9 cellular contexts compared by ENCODE assay signal in genomic region chr20:59149678-59150504, GRCh38. TPM values are rescaled to one million over a fixed set of nuclear protein-coding genes. Genes with fewer than 3 reads are reported as not detected.
A peak's percentile ranks its signal among the peaks of the same experiment; 100 is the strongest.
DNase-seq lines count a peak whose midpoint lies in the region; ATAC-seq, FAIRE-seq and TF ChIP-seq lines count a peak whose summit lies in the region.
"Had no signal": no experiment of that assay in that cellular context is flagged by ENCODE, and none has a peak within 500 bp of the region (broad histone marks: within the 10 kb centered on the region; RNA-seq: fewer than 3 reads in every experiment).

No MANE protein-coding gene starts in this region.

- TF ChIP-seq CTCF in GM12878 (IDR thresholded peaks at IDR 0.05 in 2 of 3, conservative IDR thresholded peaks at IDR 0.05 in 1 of 3; ENCODE audit: control insufficient read depth in 2 of 3, extremely low read depth in 1 of 3, insufficient read depth in 1 of 3, low read depth in 3 of 3, low read length in 3 of 3): no peak

- 15% methylated on average over 18 of the region's 18 CpGs for WGBS in GM12878 (ENCODE audit: insufficient coverage, insufficient replicate concordance, low lambda C conversion rate, missing lambda C conversion rate)

- FAIRE-seq in GM12878 (lab: Jason Lieb, UNC): no peak

- H3K27ac ChIP-seq in GM12878 (ENCODE audit: control insufficient read depth, insufficient read depth): no peak overlapping the region

- no TSS peak for BruUV-seq in GM12878 (replicated peaks; lab: Mats Ljungman, UMichigan)

- intact Hi-C loops in GM12878 (cut with micrococcal nuclease; ENCODE audit: unreplicated experiment): no loop called here

- in situ Hi-C loops in GM12878 (cut with MboI): no loop called here

- ATAC-seq in GM12878 (no peak), HG02938 (IDR thresholded peaks at IDR 0.05; ENCODE audit: unreplicated experiment) (no peak), HG02840 (IDR thresholded peaks at IDR 0.05; ENCODE audit: low FRiP score, unreplicated experiment) (no peak), GM18858 (IDR thresholded peaks at IDR 0.05; ENCODE audit: unreplicated experiment) (no peak)

- no peak overlapping the region for H2AFZ ChIP-seq in GM12878 (ENCODE audit: control insufficient read depth, low read depth, low read length)

- TF ChIP-seq EP300 in GM12878 (IDR thresholded peaks at IDR 0.05; ENCODE audit: borderline replicate concordance in 1 of 2, control insufficient read depth in 1 of 2, low read depth in 2 of 2, low read length in 2 of 2): no peak

- DNase-seq in ELF-1 (ENCODE audit: low read depth, low spot score): peak; percentile 83
- peak; percentile 59 for DNase-seq in T-helper 9 cell
- no peak for DNase-seq in GM12878 (ENCODE audit: low read depth, low spot score)
- DNase-seq in stimulated activated CD4-positive, alpha-beta T cell treated with anti-CD3 and anti-CD28 coated beads, Interleukin-12 subunit alpha, Interleukin-12 subunit beta, amount 100 ng/mL, for 4 hours: peak; percentile 35
- DNase-seq in NCI-H1694 (lab: John Stamatoyannopoulos, UW): no peak
- DNase-seq: HFFc6 had no signal

- no peaks in the 10 kb centered on the region for H3K36me3 ChIP-seq in GM12878 (ENCODE audit: control insufficient read depth in 2 of 2, insufficient read depth in 2 of 2, low read length in 1 of 2)

- H3K9ac ChIP-seq in GM12878 (ENCODE audit: control insufficient read depth, insufficient read depth, low read length): no peak overlapping the region

- TF ChIP-seq POLR2A in GM12878 (IDR thresholded peaks at IDR 0.05; ENCODE audit: low read depth, low read length): no peak

- no peak overlapping the region for H3K4me2 ChIP-seq in GM12878 (ENCODE audit: control insufficient read depth, insufficient read depth)

- H4K20me1 ChIP-seq in GM12878 (ENCODE audit: control insufficient read depth, insufficient read depth): no peaks in the 10 kb centered on the region

- H3K4me3 ChIP-seq in GM12878: no peak overlapping the region

- POLR2A ChIA-PET in GM12878 (lab: Charles Lee): no interaction called here

- RAD21 ChIA-PET in GM12878 (lab: Charles Lee; ENCODE audit: unreplicated experiment): no interaction called here

- no peak for TF ChIP-seq RAD21 in GM12878 (IDR thresholded peaks at IDR 0.05; ENCODE audit: insufficient read depth, low read depth, low read length)

- H3K9me3 ChIP-seq in GM12878 (replicated peaks; ENCODE audit: control insufficient read depth, insufficient read depth, low read length): no peaks in the 10 kb centered on the region; the same call in 2 of the 3 replicates

- SMC1A ChIA-PET in GM12878 (lab: Charles Lee; ENCODE audit: uncharacterized antibody, unreplicated experiment): no interaction called here

- H3K79me2 ChIP-seq in GM12878 (ENCODE audit: control insufficient read depth, insufficient read depth, low read length): no peaks in the 10 kb centered on the region

- peaks cover 0 to 2% of the 10 kb centered on the region in 2 experiments; a peak in 3 of 4 replicates for H3K27me3 ChIP-seq in GM12878 (replicated peaks in 1 of 2; ENCODE audit: control insufficient read depth in 2 of 2, insufficient read depth in 2 of 2, low read length in 1 of 2)

- no peaks in the 10 kb centered on the region for H3K4me1 ChIP-seq in GM12878 (ENCODE audit: control insufficient read depth, insufficient read depth, low read length)

- CTCF ChIA-PET in GM12878 (lab: Yijun Ruan, JAX): no interaction called here

TF ChIP-seq in GM12878, 131 proteins besides CTCF, POLR2A, EP300 and RAD21:
- TF ChIP-seq ZNF207 (IDR thresholded peaks at IDR 0.05; ENCODE audit: borderline replicate concordance) (no peak), RUNX3 (IDR thresholded peaks at IDR 0.05; ENCODE audit: low read length) (peak; percentile 53)

RNA-seq across cellular contexts. Expression of gene ZNF831, which starts 13.7 kb away (rescaled TPM):
- 0.05 TPM in 1 of 2 replicates, not detected in the other for total RNA-seq in GM12878 (2013; cell fraction: nucleolus; rRNA removed)
- total RNA-seq in GM12878 (2014; rRNA removed): 0.68 and 0.87 TPM in 2 replicates
- 0.51 and 0.54 TPM in 2 replicates for total RNA-seq in GM12878 (2014; rRNA removed; fragmentation: Illumina TruSeq; extraction: Trizol)
- 0.85 and 0.97 TPM in 2 replicates for total RNA-seq in GM12878 (2021)
- 0.17 TPM for polyA plus RNA-seq in GM12878 (2011; ENCODE audit: low read depth)
- 0.11 and 0.13 TPM in 2 replicates for polyA plus RNA-seq in GM12878 (2011; rRNA removed)
- polyA plus RNA-seq in GM12878 (2011; cell fraction: cytosol; rRNA removed): 0.12 and 0.13 TPM in 2 replicates
- polyA plus RNA-seq in GM12878 (2011; cell fraction: nucleus; rRNA removed): 0.42 and 0.43 TPM in 2 replicates
- polyA plus RNA-seq in GM12878 (2012): 0.29 and 0.31 TPM in 2 replicates
- 0.32 and 0.41 TPM in 2 replicates for polyA plus RNA-seq in GM12878 (2014; fragmentation: Illumina TruSeq; extraction: Trizol)
- polyA plus RNA-seq in GM12878 (2014; fragmentation: Nextera tagmentation; extraction: Ambion mirVana): under 1 TPM; 0.05 to 0.13 TPM
- polyA plus RNA-seq in GM12878 (2014; rRNA removed): 0.35 and 0.48 TPM in 2 replicates
- under 1 TPM; 0.01 to 0.06 TPM for polyA plus RNA-seq in GM12878 (2016; fragmentation: Nextera tagmentation; extraction: Ambion mirVana)
- 0.22 and 0.41 TPM in 2 replicates for polyA minus RNA-seq in GM12878 (2011; rRNA and poly(A)+ RNA removed)
- 0.10 and 0.13 TPM in 2 replicates for polyA minus RNA-seq in GM12878 (2011; cell fraction: cytosol; rRNA and poly(A)+ RNA removed)
- polyA minus RNA-seq in GM12878 (2011; cell fraction: nucleus; rRNA and poly(A)+ RNA removed): 0.36 and 0.77 TPM in 2 replicates
- total RNA-seq: HFFc6 had no signal

Comparison
In these comparisons a context has a peak if more than half of its experiments do, and no peak if none do; other contexts are left out.
1. DNase-seq: peak in ELF-1 (single experiment), T-helper 9 cell (single experiment) and stimulated activated CD4-positive, alpha-beta T cell treated with anti-CD3 and anti-CD28 coated beads, Interleukin-12 subunit alpha, Interleukin-12 subunit beta, amount 100 ng/mL, for 4 hours (single experiment); none in GM12878 (single experiment) and NCI-H1694 (single experiment).